In the genomic region with DNA sequence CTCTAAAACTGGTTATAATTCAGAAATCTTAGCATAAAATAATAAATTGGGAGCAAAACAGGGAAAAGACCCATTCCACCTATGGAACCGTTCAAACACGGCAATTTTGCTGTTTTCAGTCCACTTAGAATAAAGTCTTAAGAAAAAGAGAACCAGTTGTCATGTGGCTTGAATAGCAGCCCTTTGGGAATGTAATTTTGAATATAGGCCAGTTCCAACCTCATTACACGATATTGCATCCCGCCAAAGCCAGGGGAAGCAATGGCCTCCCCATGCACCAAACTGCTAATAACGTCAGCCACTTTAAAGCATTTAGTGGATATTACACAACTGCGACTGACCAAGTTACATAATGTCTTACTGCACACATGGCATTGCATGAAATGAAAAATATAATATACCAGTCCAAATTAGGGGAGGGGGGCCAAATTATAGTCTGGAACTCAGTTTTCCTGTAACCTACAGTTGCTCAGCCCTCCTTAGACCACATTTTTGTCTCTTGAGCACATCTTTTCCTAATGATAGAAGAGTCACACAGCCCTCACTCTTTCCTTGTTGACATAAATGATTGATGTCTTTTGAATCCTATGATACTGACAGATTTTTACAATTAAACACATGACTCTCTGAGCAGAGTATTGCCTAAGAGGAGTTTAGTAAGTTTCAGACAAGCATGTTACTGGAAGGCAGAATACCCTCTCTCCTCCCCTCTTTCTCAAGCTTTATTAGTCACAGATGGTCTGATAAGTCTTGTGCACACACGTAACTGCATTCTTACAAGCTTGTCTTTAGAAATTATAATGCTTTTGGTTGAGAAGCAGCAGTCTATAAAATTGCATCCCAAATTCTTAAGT, we compare ENCODE assay signal across 8 cellular contexts. TPM values are rescaled to one million over a fixed set of nuclear protein-coding genes. Genes with fewer than 3 reads are reported as not detected.
DNase-seq lines count a peak whose midpoint lies in the region; ATAC-seq and TF ChIP-seq lines count a peak whose summit lies in the region.

No MANE protein-coding gene starts in this region.

- peak overlapping the region; percentile 93 to 99 for H3K27ac ChIP-seq in esophagus (ENCODE audit: low read depth in 2 of 2, low read length in 1 of 2)
- H3K27ac ChIP-seq in osteoblast (ENCODE audit: low read depth, low read length) = peak overlapping the region; percentile 100

- peak overlapping the region; percentile 67 to 75 for H3K4me3 ChIP-seq in esophagus (ENCODE audit: low read depth in 1 of 2, low read length in 2 of 2)
- H3K4me3 ChIP-seq in osteoblast (ENCODE audit: insufficient read depth, low read length) = peak overlapping the region; percentile 72

- ATAC-seq in GM18519 (IDR thresholded peaks at IDR 0.05; ENCODE audit: low FRiP score, unreplicated experiment) (no peak), HG03469 (IDR thresholded peaks at IDR 0.05; ENCODE audit: unreplicated experiment) (no peak)

- no peaks in the 10 kb centered on the region for H4K20me1 ChIP-seq in osteoblast (ENCODE audit: insufficient read depth, low read length)

- H3K79me2 ChIP-seq in osteoblast (ENCODE audit: insufficient read depth, low read length) = peaks cover 7% of the 10 kb centered on the region

- H3K36me3 ChIP-seq in esophagus (ENCODE audit: control insufficient read depth in 2 of 2, insufficient read depth in 2 of 2, low read length in 1 of 2) = no peaks in the 10 kb centered on the region
- no peaks in the 10 kb centered on the region for H3K36me3 ChIP-seq in osteoblast (ENCODE audit: insufficient read depth, low read length)

- no peak for TF ChIP-seq CTCF in osteoblast (IDR thresholded peaks at IDR 0.05; ENCODE audit: extremely low read depth, low read depth, low read length)

- H3K4me1 ChIP-seq in esophagus (ENCODE audit: control insufficient read depth in 2 of 2, insufficient read depth in 2 of 2, low read length in 1 of 2) (no peaks in the 10 kb centered on the region), osteoblast (ENCODE audit: insufficient read depth, low read length) (peaks cover 54% of the 10 kb centered on the region)

- whole genome bisulfite sequencing in esophagus, 2 donors = 57 to 64% methylated on average over 7 of the region's 7 CpGs

- H3K9me3 ChIP-seq in esophagus (ENCODE audit: control insufficient read depth in 2 of 2, insufficient read depth in 1 of 2, low read depth in 1 of 2, low read length in 1 of 2) (no peaks in the 10 kb centered on the region), osteoblast (ENCODE audit: low read depth, low read length) (no peaks in the 10 kb centered on the region)

- H3K4me2 ChIP-seq in osteoblast (ENCODE audit: insufficient read depth, low read length) = peak overlapping the region; percentile 95

- no peak overlapping the region for H2AFZ ChIP-seq in osteoblast (ENCODE audit: low read length)

- peak; percentile 92 for DNase-seq in H4 (ENCODE audit: low spot score)
- DNase-seq in SIG-M5 (lab: John Stamatoyannopoulos, UW) = peak; percentile 84
- DNase-seq in osteoblast (ENCODE audit: insufficient read length, low spot score, missing footprints) = peak; percentile 88
- DNase-seq in NCI-H2081 treated with DMSO at 0.1 percent for 48 hours (lab: John Stamatoyannopoulos, UW) = no peak
- DNase-seq in stimulated activated CD4-positive, alpha-beta T cell treated with anti-CD3 and anti-CD28 coated beads, Interleukin-15, amount 100 ng/mL, for 24 hours = no peak

- H3K27me3 ChIP-seq in esophagus (ENCODE audit: control insufficient read depth in 1 of 2, insufficient read depth in 2 of 2, low read length in 2 of 2) (no peaks in the 10 kb centered on the region), osteoblast (ENCODE audit: insufficient read depth, low read length) (no peaks in the 10 kb centered on the region)

RNA-seq across cellular contexts. Expression of a gene that starts 1.0 kb away (rescaled TPM):
- 14.4 and 19.0 TPM in 2 replicates for total RNA-seq in H4 (2014; rRNA removed; shearing (Covaris generic))
- 10 to 100 TPM; 26.0 to 31.9 TPM for polyA plus RNA-seq in esophagus
- total RNA-seq in osteoblast = 18.1 and 29.5 TPM in 2 replicates

RNA-seq across cellular contexts. Expression of a gene that starts 31.9 kb away (rescaled TPM):
- not detected in 2 replicates for total RNA-seq in H4 (2014; rRNA removed; shearing (Covaris generic))
- polyA plus RNA-seq in esophagus = not detected
- not detected in 2 replicates for total RNA-seq in osteoblast

Comparison
In these comparisons a context has a peak if more than half of its experiments do, and no peak if none do; other contexts are left out.
1. DNase-seq: peak in H4 (single experiment), SIG-M5 (single experiment) and osteoblast (single experiment); none in NCI-H2081 treated with DMSO at 0.1 percent for 48 hours (single experiment) and stimulated activated CD4-positive, alpha-beta T cell treated with anti-CD3 and anti-CD28 coated beads, Interleukin-15, amount 100 ng/mL, for 24 hours (single experiment).